20 cellular contexts compared by ENCODE assay signal in the genomic region with DNA sequence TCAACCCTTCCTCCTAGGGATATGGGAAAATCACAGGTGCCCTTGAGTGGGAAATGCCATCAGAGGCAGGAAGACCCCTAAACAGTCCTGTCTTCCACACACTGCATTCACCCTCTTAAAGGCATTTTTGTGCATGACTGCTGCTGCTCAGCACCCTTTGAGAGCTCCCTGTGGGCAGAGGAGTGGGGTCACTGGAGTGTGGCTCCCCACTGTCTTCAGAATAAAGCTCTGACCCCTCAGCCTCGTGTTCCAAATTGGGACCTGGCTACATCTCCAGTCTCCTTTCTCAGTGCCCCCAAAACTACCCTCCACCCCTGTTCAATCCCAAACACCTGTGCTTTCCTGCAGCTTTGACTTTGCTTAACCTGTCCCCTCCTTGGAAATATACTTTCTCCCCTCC. TPM values are rescaled to one million over a fixed set of nuclear protein-coding genes. Genes with fewer than 3 reads are reported as not detected.
DNase-seq lines count a peak whose midpoint lies in the region; ATAC-seq and TF ChIP-seq lines count a peak whose summit lies in the region.
"Had no signal": no experiment of that assay in that cellular context is flagged by ENCODE, and none has a peak within 500 bp of the region (broad histone marks: within the 10 kb centered on the region; RNA-seq: fewer than 3 reads in every experiment).

No MANE protein-coding gene starts in this region.

- no peak overlapping the region for H3K4me3 ChIP-seq in right atrium auricular region
- H3K4me3 ChIP-seq in RWPE2 (ENCODE audit: severe bottlenecking): no peak overlapping the region
- H3K4me3 ChIP-seq in uterus: no peak overlapping the region
- H3K4me3 ChIP-seq: BLaER1 treated with 17β-estradiol and CSF1 and Interleukin-3, amounts not matched to agents 10 nM and 100 nM; K562; Peyer's patch had no signal

- DNase-seq in cardiac septum (ENCODE audit: low spot score) (peak; percentile 61), right atrium auricular region (ENCODE audit: low spot score) (no peak), RWPE2 (ENCODE audit: low spot score) (peak; percentile 2), mesenteric fat pad (ENCODE audit: low spot score) (peak; percentile 78), uterus (peak in 1 of 2 donors; percentile 8), NCI-H146 (lab: John Stamatoyannopoulos, UW) (no peak), NCI-H226 (no peak)
- DNase-seq: Calu3; CD8-positive, alpha-beta T cell; DMS53; GOT3; NCI-H1092 treated with DMSO at 0.1 percent for 48 hours; NCI-H1694; NCI-H2081 treated with DMSO at 0.1 percent for 48 hours; SHP77 treated with DMSO at 0.1 percent for 48 hours had no signal

- intact Hi-C loops in cardiac septum (cut with DNase I) (no loop called here), uterus (cut with DNase I; ENCODE audit: low total_unique reads) (no loop called here)

- TF ChIP-seq CTCF in right atrium auricular region (IDR thresholded peaks at IDR 0.05) (no peak), RWPE2 (IDR thresholded peaks at IDR 0.05; ENCODE audit: poor library complexity, severe bottlenecking) (no peak), uterus (IDR thresholded peaks at IDR 0.05) (no peak)

- H3K36me3 ChIP-seq in right atrium auricular region (no peaks in the 10 kb centered on the region), RWPE2 (ENCODE audit: low read depth) (no peaks in the 10 kb centered on the region), uterus (no peaks in the 10 kb centered on the region)
- H3K36me3 ChIP-seq: BLaER1 treated with 17β-estradiol and CSF1 and Interleukin-3, amounts not matched to agents 10 nM and 100 nM; Peyer's patch had no signal

- H3K27me3 ChIP-seq in right atrium auricular region (no peaks in the 10 kb centered on the region), RWPE2 (ENCODE audit: insufficient read depth, poor library complexity, severe bottlenecking) (no peaks in the 10 kb centered on the region), uterus (no peaks in the 10 kb centered on the region)
- H3K27me3 ChIP-seq: Peyer's patch had no signal

- H3K27ac ChIP-seq in right atrium auricular region: no peak overlapping the region
- H3K27ac ChIP-seq in RWPE2 (ENCODE audit: poor library complexity, severe bottlenecking): no peak overlapping the region
- peak overlapping the region; percentile 93 to 95 for H3K27ac ChIP-seq in uterus
- H3K27ac ChIP-seq: Peyer's patch had no signal

- no peak for TF ChIP-seq POLR2A in uterus (IDR thresholded peaks at IDR 0.05)

- H3K4me1 ChIP-seq in right atrium auricular region: peaks cover 0 to 19% of the 10 kb centered on the region in 2 donors
- H3K4me1 ChIP-seq in RWPE2 (ENCODE audit: insufficient read depth, poor library complexity, severe bottlenecking): no peaks in the 10 kb centered on the region
- peaks cover 0 to 18% of the 10 kb centered on the region in 2 donors for H3K4me1 ChIP-seq in uterus

- ATAC-seq in RWPE2 (ENCODE audit: low read depth) (no peak), HG02885 (IDR thresholded peaks at IDR 0.05; ENCODE audit: poor library complexity, unreplicated experiment) (no peak)
- ATAC-seq: CD8-positive, alpha-beta T cell; K562 had no signal

- H3K9me3 ChIP-seq in right atrium auricular region (no peaks in the 10 kb centered on the region), RWPE2 (ENCODE audit: severe bottlenecking) (no peaks in the 10 kb centered on the region), uterus (no peaks in the 10 kb centered on the region)
- H3K9me3 ChIP-seq: Peyer's patch had no signal

RNA-seq across cellular contexts. Expression of a gene that starts 46.6 kb away (rescaled TPM):
- total RNA-seq in cardiac septum: 4.9 TPM
- total RNA-seq in right atrium auricular region: 1 to 10 TPM; 2.0 to 4.2 TPM
- total RNA-seq in mesenteric fat pad: 0.67 TPM
- 100 to 1,000 TPM in 1 of 4 donors, 1 to 10 TPM in 1, under 1 TPM in 2; 0.41 to 115 (median 2.9) TPM for total RNA-seq in uterus
- total RNA-seq: Calu3; CD8-positive, alpha-beta T cell; K562; NCI-H460; Peyer's patch had no signal

Comparison
In these comparisons a context has a peak if more than half of its experiments do, and no peak if none do; other contexts are left out.
1. DNase-seq: peak in cardiac septum (single experiment), RWPE2 (single experiment) and mesenteric fat pad (single experiment); none in right atrium auricular region (single experiment), NCI-H146 (single experiment) and NCI-H226 (single experiment).
2. H3K27ac ChIP-seq: peak in uterus (2 of 2); none in right atrium auricular region (0 of 2) and RWPE2 (single experiment).